8 cellular contexts compared by ENCODE assay signal in the genomic region with DNA sequence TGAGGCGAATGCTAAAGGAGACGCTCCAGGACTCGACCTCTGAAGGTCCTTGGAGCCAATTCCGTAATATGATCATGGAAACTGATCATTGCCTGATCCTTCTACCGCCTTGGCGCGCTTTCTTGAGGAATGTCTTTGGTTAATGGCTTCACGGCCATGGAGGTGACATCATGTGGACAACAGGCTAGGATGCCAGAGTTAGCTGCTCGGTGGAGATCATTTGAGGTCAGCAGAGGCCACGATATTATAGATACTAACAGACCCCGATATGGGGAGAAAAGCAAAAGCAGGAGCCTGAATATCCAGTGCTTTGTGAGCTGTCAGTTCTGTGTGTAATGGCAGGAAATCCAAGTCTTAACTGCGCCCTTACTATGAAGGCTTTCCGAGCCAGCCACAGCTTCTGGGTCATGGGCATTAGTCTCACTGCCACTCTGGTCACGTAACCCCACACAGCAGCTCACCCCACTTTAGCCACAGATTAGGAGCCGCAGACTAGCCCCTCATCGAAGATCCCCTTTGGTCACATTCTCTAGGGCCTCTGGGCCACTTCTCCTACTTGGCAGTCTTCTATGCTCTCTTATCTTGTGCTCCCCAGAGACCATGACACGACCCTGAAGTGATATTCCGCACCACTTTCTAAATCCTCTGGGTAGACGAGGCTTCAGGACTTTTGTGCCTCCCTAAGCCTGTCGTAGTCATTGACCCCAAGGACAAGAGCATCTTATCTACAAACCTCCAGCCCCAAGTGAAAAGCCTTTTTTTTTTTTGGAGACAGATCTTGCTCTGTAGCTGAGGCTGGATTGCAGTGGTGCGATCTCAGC. TPM values are rescaled to one million over a fixed set of nuclear protein-coding genes. Genes with fewer than 3 reads are reported as not detected.
A peak's percentile ranks its signal among the peaks of the same experiment; 100 is the strongest.
DNase-seq lines count a peak whose midpoint lies in the region; ATAC-seq and TF ChIP-seq lines count a peak whose summit lies in the region.

No MANE protein-coding gene starts in this region.

- H3K4me3 ChIP-seq in GM08714 (ENCODE audit: low read length): peak overlapping the region; percentile 67; the same call in 1 of the 2 replicates
- peak overlapping the region; percentile 88 for H3K4me3 ChIP-seq in PC-9
- H3K4me3 ChIP-seq in endodermal cell (ENCODE audit: low read length): peak overlapping the region; percentile 94

- POLR2A ChIA-PET in PC-9 (lab: Charles Lee; ENCODE audit: unreplicated experiment): interaction anchor here (0.6 kb wide), 1 partner anchor 15 kb away, joined by 7 read pairs; a partner anchor contains a TSS
- POLR2A ChIA-PET in GM10248 (lab: Yijun Ruan, JAX): interaction anchor here (0.5 to 0.9 kb wide), 2 partner anchors 15 to 16 kb away, joined by 3 to 4 read pairs; a partner anchor contains a TSS

- intact Hi-C loops in PC-9 (cut with micrococcal nuclease; ENCODE audit: unreplicated experiment): loop anchor here (1.0 to 2.0 kb wide), 4 partner anchors 10 to 182 kb away; no protein-coding TSS in a partner anchor

- H3K4me1 Mint-ChIP-seq in endodermal cell: peaks cover 25% of the 10 kb centered on the region
- peaks cover 39 to 49% of the 10 kb centered on the region in 2 donors for H3K4me1 Mint-ChIP-seq in natural killer cell treated with Interleukin-12 subunit alpha and Interleukin-12 subunit beta and Interleukin-15 and Interleukin-18, amount 100 ng/mL, for 72 hours (ENCODE audit: low read depth in 2 of 2)

- DNase-seq in PC-9 (no peak), endodermal cell (no peak), GM10248 (ENCODE audit: extremely low spot score) (no peak), SIG-M5 treated with dmso at 0.1 percent for 504 hours (lab: John Stamatoyannopoulos, UW; ENCODE audit: unreplicated experiment) (no peak)
- DNase-seq in natural killer cell treated with Interleukin-12 subunit alpha and Interleukin-12 subunit beta and Interleukin-15 and Interleukin-18, amount 100 ng/mL, for 72 hours (ENCODE audit: low spot score): no peak

- peak overlapping the region; percentile 18 for H3K9ac ChIP-seq in endodermal cell (ENCODE audit: extremely low read depth, low read length, poor library complexity, severe bottlenecking)

- 66 to 69% methylated on average over 18 to 21 of the region's 21 CpGs for WGBS in endodermal cell (ENCODE audit: insufficient coverage in 1 of 2, insufficient read length in 1 of 2), 2 experiments

- peaks cover 21% of the 10 kb centered on the region for H3K36me3 Mint-ChIP-seq in endodermal cell (ENCODE audit: low read depth)
- no peaks in the 10 kb centered on the region for H3K36me3 Mint-ChIP-seq in natural killer cell treated with Interleukin-12 subunit alpha and Interleukin-12 subunit beta and Interleukin-15 and Interleukin-18, amount 100 ng/mL, for 72 hours

- H3K4me1 ChIP-seq in PC-9 (replicated peaks; ENCODE audit: insufficient read depth) (peaks cover 33% of the 10 kb centered on the region), endodermal cell (ENCODE audit: control insufficient read depth, insufficient read depth, low read length) (peaks cover 9% of the 10 kb centered on the region)

- H3K9me3 Mint-ChIP-seq in endodermal cell: no peaks in the 10 kb centered on the region
- no peaks in the 10 kb centered on the region for H3K9me3 Mint-ChIP-seq in natural killer cell treated with Interleukin-12 subunit alpha and Interleukin-12 subunit beta and Interleukin-15 and Interleukin-18, amount 100 ng/mL, for 72 hours

- peaks cover 43% of the 10 kb centered on the region for H3K79me2 ChIP-seq in PC-9 (ENCODE audit: low read depth)

- no peaks in the 10 kb centered on the region for H3K9me2 ChIP-seq in PC-9 (ENCODE audit: insufficient read depth)

- H3K27me3 Mint-ChIP-seq in endodermal cell (ENCODE audit: insufficient read depth): no peaks in the 10 kb centered on the region
- H3K27me3 Mint-ChIP-seq in natural killer cell treated with Interleukin-12 subunit alpha and Interleukin-12 subunit beta and Interleukin-15 and Interleukin-18, amount 100 ng/mL, for 72 hours: no peaks in the 10 kb centered on the region

- no peak for ATAC-seq in natural killer cell treated with Interleukin-12 subunit alpha and Interleukin-12 subunit beta and Interleukin-15 and Interleukin-18, amount 100 ng/mL, for 72 hours
- ATAC-seq in HG02571 (IDR thresholded peaks at IDR 0.05; ENCODE audit: unreplicated experiment) (no peak), HG03432 (IDR thresholded peaks at IDR 0.05; ENCODE audit: unreplicated experiment) (no peak)

- BruUV-seq in PC-9 (replicated peaks; lab: Mats Ljungman, UMichigan): TSS peak; percentile 67

- H3K36me3 ChIP-seq in PC-9 (ENCODE audit: low read depth): 0 out of 2 replicates have a peak, but pooled peaks cover 8% of the 10 kb centered on the region
- peaks cover 42% of the 10 kb centered on the region for H3K36me3 ChIP-seq in endodermal cell (ENCODE audit: control insufficient read depth, insufficient read depth, low read length)

- CTCF ChIA-PET in PC-9 (lab: Charles Lee): interaction anchor here (0.6 kb wide), 3 partner anchors 54 to 164 kb away, joined by 3 to 5 read pairs (median 5); no protein-coding TSS in a partner anchor
- CTCF ChIA-PET in GM10248 (lab: Yijun Ruan, JAX): interaction anchor here (1.0 to 1.1 kb wide), 2 partner anchors 43 to 362 kb away, joined by 3 read pairs; a partner anchor contains a TSS

- peak overlapping the region; percentile 79 for H2AFZ ChIP-seq in PC-9

- peaks cover 26% of the 10 kb centered on the region; the same call in 1 of the 2 replicates for H3F3A ChIP-seq in PC-9 (ENCODE audit: insufficient read depth, low read depth)

- H3K27ac ChIP-seq in PC-9 (peak overlapping the region; percentile 31), endodermal cell (ENCODE audit: low read depth, low read length) (peak overlapping the region; percentile 56)

- H3K4me2 ChIP-seq in PC-9: peak overlapping the region; percentile 97

- H4K20me1 ChIP-seq in PC-9 (ENCODE audit: insufficient read depth): no peaks in the 10 kb centered on the region

- no peak for TF ChIP-seq CTCF in PC-9 (conservative IDR thresholded peaks at IDR 0.05)
- no peak for TF ChIP-seq CTCF in endodermal cell (conservative IDR thresholded peaks at IDR 0.05)
- no peak for TF ChIP-seq CTCF in GM10248 (IDR thresholded peaks at IDR 0.05; ENCODE audit: control extremely low read depth, extremely low read depth, low read depth, missing control alignments)

- H3K27me3 ChIP-seq in PC-9 (ENCODE audit: insufficient read depth, low read depth): no peaks in the 10 kb centered on the region
- no peaks in the 10 kb centered on the region for H3K27me3 ChIP-seq in endodermal cell (ENCODE audit: control insufficient read depth, insufficient read depth, low read length, poor library complexity, severe bottlenecking)

- peak overlapping the region; percentile 97 for H3K27ac Mint-ChIP-seq in endodermal cell
- peak overlapping the region; percentile 87 to 95 for H3K27ac Mint-ChIP-seq in natural killer cell treated with Interleukin-12 subunit alpha and Interleukin-12 subunit beta and Interleukin-15 and Interleukin-18, amount 100 ng/mL, for 72 hours

- peak overlapping the region; percentile 88 for H3K4me3 Mint-ChIP-seq in endodermal cell
- peak overlapping the region; percentile 84 for H3K4me3 Mint-ChIP-seq in natural killer cell treated with Interleukin-12 subunit alpha and Interleukin-12 subunit beta and Interleukin-15 and Interleukin-18, amount 100 ng/mL, for 72 hours

- no peaks in the 10 kb centered on the region for H3K9me3 ChIP-seq in PC-9 (ENCODE audit: insufficient read depth, low read depth)
- no peaks in the 10 kb centered on the region for H3K9me3 ChIP-seq in endodermal cell (ENCODE audit: control insufficient read depth, low read length)

RNA-seq across cellular contexts. Expression of a gene that starts 0.7 kb away (rescaled TPM):
- 203 and 205 TPM in 2 replicates for total RNA-seq in PC-9 (2021)
- total RNA-seq in endodermal cell: 100 to 1,000 TPM; 134 to 167 TPM
- polyA plus RNA-seq in endodermal cell (2013, experiment 1 of 2): 159 TPM
- 143 TPM for polyA plus RNA-seq in endodermal cell (2013, experiment 2 of 2)
- total RNA-seq in natural killer cell treated with Interleukin-12 subunit alpha and Interleukin-12 subunit beta and Interleukin-15 and Interleukin-18, amount 100 ng/mL, for 72 hours: 100 to 1,000 TPM; 206 to 278 TPM

RNA-seq across cellular contexts. Expression of a gene that starts 14.9 kb away (rescaled TPM):
- total RNA-seq in PC-9 (2021) (78.2 and 82.1 TPM in 2 replicates), endodermal cell (100 to 1,000 TPM; 183 to 198 TPM)
- polyA plus RNA-seq in endodermal cell (2013, experiment 1 of 2): 147 TPM
- polyA plus RNA-seq in endodermal cell (2013, experiment 2 of 2): 135 TPM
- 100 to 1,000 TPM; 132 to 162 TPM for total RNA-seq in natural killer cell treated with Interleukin-12 subunit alpha and Interleukin-12 subunit beta and Interleukin-15 and Interleukin-18, amount 100 ng/mL, for 72 hours

RNA-seq across cellular contexts. Expression of a gene that starts 32.9 kb away (rescaled TPM):
- 78.1 and 82.8 TPM in 2 replicates for total RNA-seq in PC-9 (2021)
- total RNA-seq in endodermal cell: 10 to 100 TPM; 66.5 to 90.3 TPM
- polyA plus RNA-seq in endodermal cell (2013, experiment 1 of 2): 69.2 TPM
- polyA plus RNA-seq in endodermal cell (2013, experiment 2 of 2): 67.1 TPM
- 10 to 100 TPM; 22.8 to 42.8 TPM for total RNA-seq in natural killer cell treated with Interleukin-12 subunit alpha and Interleukin-12 subunit beta and Interleukin-15 and Interleukin-18, amount 100 ng/mL, for 72 hours

RNA-seq across cellular contexts. Expression of a gene that starts 34.1 kb away (rescaled TPM):
- 6.5 and 6.9 TPM in 2 replicates for total RNA-seq in PC-9 (2021)
- total RNA-seq in endodermal cell: 10 to 100 TPM; 20.5 to 23.2 TPM
- polyA plus RNA-seq in endodermal cell (2013, experiment 1 of 2): 23.1 TPM
- polyA plus RNA-seq in endodermal cell (2013, experiment 2 of 2): 17.5 TPM
- 10 to 100 TPM; 15.4 to 26.1 TPM for total RNA-seq in natural killer cell treated with Interleukin-12 subunit alpha and Interleukin-12 subunit beta and Interleukin-15 and Interleukin-18, amount 100 ng/mL, for 72 hours

RNA-seq across cellular contexts. Expression of a gene that starts 37.8 kb away (rescaled TPM):
- total RNA-seq in PC-9 (2021): 2.9 and 3.0 TPM in 2 replicates
- total RNA-seq in endodermal cell: 10 to 100 TPM in 1 of 2 donors, 1 to 10 TPM in 1; 4.6 to 10.4 TPM
- polyA plus RNA-seq in endodermal cell (2013, experiment 1 of 2): 0.61 TPM
- polyA plus RNA-seq in endodermal cell (2013, experiment 2 of 2): 0.99 TPM
- total RNA-seq in natural killer cell treated with Interleukin-12 subunit alpha and Interleukin-12 subunit beta and Interleukin-15 and Interleukin-18, amount 100 ng/mL, for 72 hours: 1 to 10 TPM in 1 of 2 donors, under 1 TPM in 1; 0.84 to 1.3 TPM
